ENCODE assay signal across 1 cellular context in genomic region chr6:144265061-144265357, GRCh38.
TF ChIP-seq lines count a peak whose summit lies in the region.

No MANE protein-coding gene starts in this region.

TF ChIP-seq in HepG2, 621 proteins besides CTCF, POLR2A, EP300 and RAD21 (continued from another document and continues in another):
- TF ChIP-seq FOXP4 (CRISPR knock-in tag; IDR thresholded peaks at IDR 0.05) (peak; percentile 52), ONECUT2 (CRISPR knock-in tag; IDR thresholded peaks at IDR 0.05) (peak; percentile 84), GATA4 (IDR thresholded peaks at IDR 0.05; ENCODE audit: borderline replicate concordance, low read depth) (peak; percentile 80; the same call in 1 of the 2 replicates), THAP11 (CRISPR knock-in tag; IDR thresholded peaks at IDR 0.05) (0 out of 2 replicates have a peak, but pooled peaks have one; percentile 14), IRF2 (CRISPR knock-in tag; IDR thresholded peaks at IDR 0.05) (peak; percentile 6; the same call in 1 of the 2 replicates), SAP130 (CRISPR knock-in tag; IDR thresholded peaks at IDR 0.05; ENCODE audit: low read depth) (peak; percentile 29; the same call in 1 of the 2 replicates), NFIC (IDR thresholded peaks at IDR 0.05; ENCODE audit: low read length) (peak; percentile 46; the same call in 1 of the 2 replicates), ZGPAT (CRISPR knock-in tag; IDR thresholded peaks at IDR 0.05) (no peak), MED1 (CRISPR knock-in tag; IDR thresholded peaks at IDR 0.05) (peak; percentile 40; the same call in 1 of the 2 replicates), DPF2 (CRISPR knock-in tag; IDR thresholded peaks at IDR 0.05; ENCODE audit: borderline replicate concordance, low read depth) (peak; percentile 54; the same call in 1 of the 2 replicates), NCOA2 (CRISPR knock-in tag; IDR thresholded peaks at IDR 0.05) (peak; percentile 46; the same call in 1 of the 2 replicates), ZFP62 (CRISPR knock-in tag; IDR thresholded peaks at IDR 0.05) (no peak), ETV5 (CRISPR knock-in tag; IDR thresholded peaks at IDR 0.05; ENCODE audit: borderline replicate concordance) (peak; percentile 14; the same call in 1 of the 2 replicates), AFF4 (CRISPR knock-in tag; IDR thresholded peaks at IDR 0.05) (no peak), ZNF761 (CRISPR knock-in tag; conservative IDR thresholded peaks at IDR 0.05) (0 out of 2 replicates have a peak, but pooled peaks have one; percentile 36), SOX13 (IDR thresholded peaks at IDR 0.05) (no peak), SOX13 (CRISPR knock-in tag; conservative IDR thresholded peaks at IDR 0.05 in 1 of 2, IDR thresholded peaks at IDR 0.05 in 1 of 2) (peak in 1 of 2 experiments; percentile 50; a peak in 1 of 4 replicates), GATAD2A (CRISPR knock-in tag; IDR thresholded peaks at IDR 0.05) (peak; percentile 56; the same call in 1 of the 2 replicates), NR2F2 (IDR thresholded peaks at IDR 0.05; ENCODE audit: borderline replicate concordance, low read depth) (0 out of 2 replicates have a peak, but pooled peaks have one; percentile 4), ARID3A (IDR thresholded peaks at IDR 0.05; ENCODE audit: low read depth, low read length) (peak; percentile 53; the same call in 1 of the 2 replicates), DRAP1 (CRISPR knock-in tag; IDR thresholded peaks at IDR 0.05) (no peak), ZNF574 (CRISPR knock-in tag; IDR thresholded peaks at IDR 0.05) (no peak)
- TF ChIP-seq, protein P1, sequence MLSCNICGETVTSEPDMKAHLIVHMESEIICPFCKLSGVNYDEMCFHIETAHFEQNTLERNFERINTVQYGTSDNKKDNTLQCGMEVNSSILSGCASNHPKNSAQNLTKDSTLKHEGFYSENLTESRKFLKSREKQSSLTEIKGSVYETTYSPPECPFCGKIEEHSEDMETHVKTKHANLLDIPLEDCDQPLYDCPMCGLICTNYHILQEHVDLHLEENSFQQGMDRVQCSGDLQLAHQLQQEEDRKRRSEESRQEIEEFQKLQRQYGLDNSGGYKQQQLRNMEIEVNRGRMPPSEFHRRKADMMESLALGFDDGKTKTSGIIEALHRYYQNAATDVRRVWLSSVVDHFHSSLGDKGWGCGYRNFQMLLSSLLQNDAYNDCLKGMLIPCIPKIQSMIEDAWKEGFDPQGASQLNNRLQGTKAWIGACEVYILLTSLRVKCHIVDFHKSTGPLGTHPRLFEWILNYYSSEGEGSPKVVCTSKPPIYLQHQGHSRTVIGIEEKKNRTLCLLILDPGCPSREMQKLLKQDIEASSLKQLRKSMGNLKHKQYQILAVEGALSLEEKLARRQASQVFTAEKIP (CRISPR knock-in tag; IDR thresholded peaks at IDR 0.05; ENCODE audit: borderline replicate concordance), result no peak
- TF ChIP-seq, protein P2, sequence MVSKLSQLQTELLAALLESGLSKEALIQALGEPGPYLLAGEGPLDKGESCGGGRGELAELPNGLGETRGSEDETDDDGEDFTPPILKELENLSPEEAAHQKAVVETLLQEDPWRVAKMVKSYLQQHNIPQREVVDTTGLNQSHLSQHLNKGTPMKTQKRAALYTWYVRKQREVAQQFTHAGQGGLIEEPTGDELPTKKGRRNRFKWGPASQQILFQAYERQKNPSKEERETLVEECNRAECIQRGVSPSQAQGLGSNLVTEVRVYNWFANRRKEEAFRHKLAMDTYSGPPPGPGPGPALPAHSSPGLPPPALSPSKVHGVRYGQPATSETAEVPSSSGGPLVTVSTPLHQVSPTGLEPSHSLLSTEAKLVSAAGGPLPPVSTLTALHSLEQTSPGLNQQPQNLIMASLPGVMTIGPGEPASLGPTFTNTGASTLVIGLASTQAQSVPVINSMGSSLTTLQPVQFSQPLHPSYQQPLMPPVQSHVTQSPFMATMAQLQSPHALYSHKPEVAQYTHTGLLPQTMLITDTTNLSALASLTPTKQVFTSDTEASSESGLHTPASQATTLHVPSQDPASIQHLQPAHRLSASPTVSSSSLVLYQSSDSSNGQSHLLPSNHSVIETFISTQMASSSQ (IDR thresholded peaks at IDR 0.05; ENCODE audit: low read depth), result peak; percentile 88
- TF ChIP-seq, protein P2 (CRISPR knock-in tag; IDR thresholded peaks at IDR 0.05; ENCODE audit: borderline replicate concordance), result peak; percentile 67; the same call in 1 of the 2 replicates
- TF ChIP-seq, protein P3, sequence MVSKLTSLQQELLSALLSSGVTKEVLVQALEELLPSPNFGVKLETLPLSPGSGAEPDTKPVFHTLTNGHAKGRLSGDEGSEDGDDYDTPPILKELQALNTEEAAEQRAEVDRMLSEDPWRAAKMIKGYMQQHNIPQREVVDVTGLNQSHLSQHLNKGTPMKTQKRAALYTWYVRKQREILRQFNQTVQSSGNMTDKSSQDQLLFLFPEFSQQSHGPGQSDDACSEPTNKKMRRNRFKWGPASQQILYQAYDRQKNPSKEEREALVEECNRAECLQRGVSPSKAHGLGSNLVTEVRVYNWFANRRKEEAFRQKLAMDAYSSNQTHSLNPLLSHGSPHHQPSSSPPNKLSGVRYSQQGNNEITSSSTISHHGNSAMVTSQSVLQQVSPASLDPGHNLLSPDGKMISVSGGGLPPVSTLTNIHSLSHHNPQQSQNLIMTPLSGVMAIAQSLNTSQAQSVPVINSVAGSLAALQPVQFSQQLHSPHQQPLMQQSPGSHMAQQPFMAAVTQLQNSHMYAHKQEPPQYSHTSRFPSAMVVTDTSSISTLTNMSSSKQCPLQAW (CRISPR knock-in tag; IDR thresholded peaks at IDR 0.05), result peak; percentile 67
